ENCODE assay signal across 8 cellular contexts in genomic region chr15:92898988-92899909, GRCh38.
DNase-seq lines count a peak whose midpoint lies in the region; ATAC-seq lines count a peak whose summit lies in the region.

No MANE protein-coding gene starts in this region.

- peaks cover 26% of the 10 kb centered on the region for H3K4me1 ChIP-seq in endocrine pancreas (ENCODE audit: control insufficient read depth, insufficient read depth, low read length)

- H3K36me3 ChIP-seq in endocrine pancreas (ENCODE audit: control insufficient read depth, insufficient read depth, low read length), result peaks cover 6% of the 10 kb centered on the region

- no peak for ATAC-seq in GM21526 (IDR thresholded peaks at IDR 0.05; ENCODE audit: low FRiP score, unreplicated experiment)

- H3K4me3 ChIP-seq in endocrine pancreas (ENCODE audit: control insufficient read depth, insufficient read depth, low read length), result peak overlapping the region; percentile 100
- peak overlapping the region; percentile 63 for H3K4me3 ChIP-seq in skeletal muscle cell (ENCODE audit: low read depth, low read length)

- DNase-seq in SIG-M5 treated with dmso at 0.1 percent for 504 hours (lab: John Stamatoyannopoulos, UW; ENCODE audit: unreplicated experiment), result peak; percentile 67
- no peak for DNase-seq in SIG-M5 (lab: John Stamatoyannopoulos, UW)
- peak; percentile 70 for DNase-seq in RKO (ENCODE audit: low spot score)
- no peak for DNase-seq in skeletal muscle cell (ENCODE audit: low read depth)
- no peak for DNase-seq in GM03348 (ENCODE audit: low spot score)
- DNase-seq in NCI-H1417 treated with DMSO at 0.1 percent for 48 hours (lab: John Stamatoyannopoulos, UW), result no peak

- no peaks in the 10 kb centered on the region for H3K9me3 ChIP-seq in endocrine pancreas (ENCODE audit: control insufficient read depth, low read length)

- no peaks in the 10 kb centered on the region for H3K27me3 ChIP-seq in endocrine pancreas (ENCODE audit: control insufficient read depth, insufficient read depth, low read length)

- H3K9ac ChIP-seq in endocrine pancreas (ENCODE audit: control insufficient read depth, insufficient read depth, low read length), result no peak overlapping the region

Comparison
In these comparisons a context has a peak if more than half of its experiments do, and no peak if none do; other contexts are left out.
1. DNase-seq: peak in SIG-M5 treated with dmso at 0.1 percent for 504 hours (single experiment) and RKO (single experiment); none in SIG-M5 (single experiment), skeletal muscle cell (single experiment), GM03348 (single experiment) and NCI-H1417 treated with DMSO at 0.1 percent for 48 hours (single experiment).